17 cellular contexts compared by ENCODE assay signal in genomic region chr9:125820100-125820804, GRCh38.
A peak's percentile ranks its signal among the peaks of the same experiment; 100 is the strongest.
DNase-seq lines count a peak whose midpoint lies in the region; TF ChIP-seq lines count a peak whose summit lies in the region.
"Had no signal": no experiment of that assay in that cellular context is flagged by ENCODE, and none has a peak within 500 bp of the region (broad histone marks: within the 10 kb centered on the region; RNA-seq: fewer than 3 reads in every experiment).

No MANE protein-coding gene starts in this region.

- H3K4me3 Mint-ChIP-seq in type B pancreatic cell = no peak overlapping the region
- H3K4me3 Mint-ChIP-seq: T-cell had no signal

- H3K4me3 ChIP-seq in DOHH2 (ENCODE audit: low read length) = peak overlapping the region; percentile 69
- H3K4me3 ChIP-seq in HUES48 (ENCODE audit: low read depth, low read length) = no peak overlapping the region
- H3K4me3 ChIP-seq in adrenal gland = no peak overlapping the region
- H3K4me3 ChIP-seq: PC-9 had no signal

- H4K20me1 ChIP-seq in DOHH2 (ENCODE audit: control insufficient read depth, insufficient read depth, low read depth, low read length) = no peaks in the 10 kb centered on the region

- H3K9me3 Mint-ChIP-seq in type B pancreatic cell = no peaks in the 10 kb centered on the region
- H3K9me3 Mint-ChIP-seq: stimulated activated memory B cell treated with anti-CD40 and anti-IgM and Interleukin-4, amounts not matched to agents 10 μg/mL and 1 μg/mL and 100 μg/mL, for 72 hours; T-cell had no signal

- intact Hi-C loops in adrenal gland (cut with DNase I) = loop anchor here in 1 of 2 donors (5.0 kb wide), 1 partner anchor 73 kb away; the partner anchor contains the start of gene PBX3

- H3K4me1 ChIP-seq in DOHH2 (ENCODE audit: control insufficient read depth, low read length) (peaks cover 57% of the 10 kb centered on the region), HUES48 (ENCODE audit: control insufficient read depth, insufficient read depth, low read length) (peaks cover 16% of the 10 kb centered on the region), adrenal gland (replicated peaks in 1 of 2) (peaks cover 10 to 34% of the 10 kb centered on the region in 2 donors)

- H3K9me3 ChIP-seq in DOHH2 (ENCODE audit: control insufficient read depth, insufficient read depth, low read length) (no peaks in the 10 kb centered on the region), HUES48 (ENCODE audit: control insufficient read depth, insufficient read depth, low read length) (no peaks in the 10 kb centered on the region), adrenal gland (replicated peaks in 1 of 3) (peaks cover 0 to 6% (median 0%) of the 10 kb centered on the region in 3 donors)

- no peak overlapping the region for H3K27ac Mint-ChIP-seq in type B pancreatic cell
- H3K27ac Mint-ChIP-seq: stimulated activated memory B cell treated with anti-CD40 and anti-IgM and Interleukin-4, amounts not matched to agents 10 μg/mL and 1 μg/mL and 100 μg/mL, for 72 hours had no signal

- H3K27me3 ChIP-seq in DOHH2 (ENCODE audit: control insufficient read depth, low read length) (no peaks in the 10 kb centered on the region), HUES48 (ENCODE audit: control insufficient read depth, insufficient read depth, low read length) (no peaks in the 10 kb centered on the region), adrenal gland (no peaks in the 10 kb centered on the region)

- peaks cover 10% of the 10 kb centered on the region for H3K4me1 Mint-ChIP-seq in type B pancreatic cell (ENCODE audit: unreplicated experiment)

- H3F3A ChIP-seq in DOHH2 (ENCODE audit: control insufficient read depth, insufficient read depth) = peaks cover 18% of the 10 kb centered on the region

- 52 to 58% (median 55%) methylated on average over 4 of the region's 4 CpGs for WGBS in adrenal gland, 4 donors

- H3K27me3 Mint-ChIP-seq in type B pancreatic cell = no peaks in the 10 kb centered on the region
- H3K27me3 Mint-ChIP-seq: stimulated activated memory B cell treated with anti-CD40 and anti-IgM and Interleukin-4, amounts not matched to agents 10 μg/mL and 1 μg/mL and 100 μg/mL, for 72 hours; T-cell had no signal

- no peaks in the 10 kb centered on the region for H3K9me2 ChIP-seq in DOHH2 (replicated peaks; ENCODE audit: control insufficient read depth, low read length)

- no peak overlapping the region for H3K9ac ChIP-seq in HUES48 (ENCODE audit: low read depth, low read length)

- H3K36me3 Mint-ChIP-seq in type B pancreatic cell = no peaks in the 10 kb centered on the region
- H3K36me3 Mint-ChIP-seq: T-cell had no signal

- DNase-seq in adrenal gland = no peak
- DNase-seq in left kidney (ENCODE audit: low read depth, low spot score) = peak; percentile 21
- DNase-seq in type B pancreatic cell (ENCODE audit: extremely low spot score, unreplicated experiment) = no peak
- DNase-seq in erythroblast (lab: John Stamatoyannopoulos, UW) = no peak
- no peak for DNase-seq in activated gamma-delta T cell treated with Interleukin-2 at 50 U/mL for 16 hours
- DNase-seq in DMS153 treated with DMSO at 0.1 percent for 48 hours (lab: John Stamatoyannopoulos, UW; ENCODE audit: unreplicated experiment) = no peak
- DNase-seq: activated CD4-positive, alpha-beta T cell treated with anti-CD3 and anti-CD28 coated beads, Interleukin-2, amount 50 U/mL, for 1 hour; aorta; DMS79 treated with DMSO at 0.1 percent for 48 hours; foreskin fibroblast; NCI-H2107; PC-9; stimulated activated CD4-positive, alpha-beta T cell treated with anti-CD3 and anti-CD28 coated beads, Interleukin-4, amount 100 ng/mL, for 1 hour had no signal

- peak overlapping the region; percentile 75 for H3K4me2 ChIP-seq in DOHH2 (ENCODE audit: low read length)
- H3K4me2 ChIP-seq: PC-9 had no signal

- peaks cover 33% of the 10 kb centered on the region for H3K79me2 ChIP-seq in DOHH2 (ENCODE audit: control insufficient read depth, low read length)

- H3K27ac ChIP-seq in DOHH2 (ENCODE audit: low read depth, low read length) (peak overlapping the region; percentile 87), HUES48 (ENCODE audit: low read depth, low read length) (peak overlapping the region; percentile 3), adrenal gland (peak overlapping the region in 3 of 5 donors; percentile 11 to 47 (median 20))
- H3K27ac ChIP-seq: PC-9 had no signal

- TF ChIP-seq CTCF in DOHH2 (IDR thresholded peaks at IDR 0.05; ENCODE audit: low read depth, low read length, poor library complexity, severe bottlenecking) (no peak), adrenal gland (IDR thresholded peaks at IDR 0.05) (no peak), type B pancreatic cell (conservative IDR thresholded peaks at IDR 0.05) (no peak)

- TF ChIP-seq POLR2A in adrenal gland (IDR thresholded peaks at IDR 0.05) (no peak), erythroblast (IDR thresholded peaks at IDR 0.05; ENCODE audit: low read length) (no peak)

- H3K36me3 ChIP-seq in DOHH2 (ENCODE audit: control insufficient read depth, low read length) (no peaks in the 10 kb centered on the region), HUES48 (ENCODE audit: control insufficient read depth, insufficient read depth, low read length) (no peaks in the 10 kb centered on the region), adrenal gland (replicated peaks in 1 of 2) (no peaks in the 10 kb centered on the region)

Comparison
In these comparisons a context has a peak if more than half of its experiments do, and no peak if none do; other contexts are left out.
1. H3K27ac ChIP-seq: peak in every context shown above with its lines; median percentile 87 in DOHH2; 20 in adrenal gland; 3 in HUES48.